Comparison of ENCODE assay signal across 15 cellular contexts in genomic region chr11:14309425-14310192, GRCh38. TPM values are rescaled to one million over a fixed set of nuclear protein-coding genes. Genes with fewer than 3 reads are reported as not detected.
DNase-seq lines count a peak whose midpoint lies in the region; ATAC-seq, FAIRE-seq and TF ChIP-seq lines count a peak whose summit lies in the region.
"Had no signal": no experiment of that assay in that cellular context is flagged by ENCODE, and none has a peak within 500 bp of the region (broad histone marks: within the 10 kb centered on the region; RNA-seq: fewer than 3 reads in every experiment).

No MANE protein-coding gene starts in this region.

- no peaks in the 10 kb centered on the region for H3K9me3 ChIP-seq in SJCRH30 (replicated peaks)
- H3K9me3 ChIP-seq: tibial artery had no signal

- H3K4me3 ChIP-seq in SJCRH30 = no peak overlapping the region
- H3K4me3 ChIP-seq: tibial artery had no signal

- FAIRE-seq in GM12892 (lab: Jason Lieb, UNC) (peak; percentile 82), H54 (lab: Jason Lieb, UNC) (no peak)

- peaks cover 9% of the 10 kb centered on the region for H3K4me1 ChIP-seq in SJCRH30

- DNase-seq in GM12892 (ENCODE audit: insufficient read length) (no peak), NCI-H2196 (lab: John Stamatoyannopoulos, UW; ENCODE audit: unreplicated experiment) (peak; percentile 20), left kidney (ENCODE audit: low read depth, low spot score) (peak; percentile 37), H54 (ENCODE audit: insufficient read length, low spot score) (no peak), SJCRH30 (no peak)
- DNase-seq: activated naive CD4-positive, alpha-beta T cell treated with Interleukin-2 at 50 U/mL for 16 hours; DND-41; head of caudate nucleus; NCI-H2081; SHP77 treated with DMSO at 0.1 percent for 48 hours; stimulated activated CD4-positive, alpha-beta T cell treated with anti-CD3 and anti-CD28 coated beads, Interleukin-4, amount 100 ng/mL, for 1 hour; stimulated activated CD8-positive, alpha-beta memory T cell treated with anti-CD3 and anti-CD28 coated beads, Interleukin-4, amount 100 ng/mL, for 48 hours; tibial artery had no signal

- H3K27ac ChIP-seq in SJCRH30 = no peak overlapping the region
- H3K27ac ChIP-seq: tibial artery had no signal

- no peaks in the 10 kb centered on the region for H3K36me3 ChIP-seq in SJCRH30
- H3K36me3 ChIP-seq: tibial artery had no signal

- peak; percentile 11 for ATAC-seq in GM21825 (IDR thresholded peaks at IDR 0.05; ENCODE audit: unreplicated experiment)
- no peak for ATAC-seq in HG03521 (IDR thresholded peaks at IDR 0.05; ENCODE audit: unreplicated experiment)

- TF ChIP-seq POLR2A in GM12892 (IDR thresholded peaks at IDR 0.05; ENCODE audit: low read depth, low read length) (no peak), H54 (IDR thresholded peaks at IDR 0.05; ENCODE audit: low read depth, low read length) (no peak)

- no peaks in the 10 kb centered on the region for H3K27me3 ChIP-seq in SJCRH30
- H3K27me3 ChIP-seq: tibial artery had no signal

RNA-seq across cellular contexts. Expression of gene RRAS2, which starts 49.4 kb away (rescaled TPM):
- 38.0 TPM for polyA plus RNA-seq in GM12892 (2012; ENCODE audit: missing spikeins)
- total RNA-seq in SJCRH30 (2014; rRNA removed; shearing (Covaris generic)) = 87.6 and 93.0 TPM in 2 replicates

Comparison
In these comparisons a context has a peak if more than half of its experiments do, and no peak if none do; other contexts are left out.
1. DNase-seq: peak in NCI-H2196 (single experiment) and left kidney (single experiment); none in GM12892 (single experiment), H54 (single experiment) and SJCRH30 (0 of 2).